19 cellular contexts compared by ENCODE assay signal in genomic region chr5:68875351-68875750, GRCh38.
DNase-seq lines count a peak whose midpoint lies in the region; ATAC-seq and TF ChIP-seq lines count a peak whose summit lies in the region.
"Had no signal": no experiment of that assay in that cellular context is flagged by ENCODE, and none has a peak within 500 bp of the region (broad histone marks: within the 10 kb centered on the region; RNA-seq: fewer than 3 reads in every experiment).

No MANE protein-coding gene starts in this region.

- H3K27me3 Mint-ChIP-seq in activated naive CD8-positive, alpha-beta T cell = no peaks in the 10 kb centered on the region
- H3K27me3 Mint-ChIP-seq in activated naive CD8-positive, alpha-beta T cell treated with anti-CD3 and anti-CD28 coated beads, Interleukin-2, amount 50 U/mL, for 24 hours = no peaks in the 10 kb centered on the region
- H3K27me3 Mint-ChIP-seq: central memory CD8-positive, alpha-beta T cell had no signal

- no peaks in the 10 kb centered on the region for H3K9me3 Mint-ChIP-seq in activated naive CD8-positive, alpha-beta T cell (ENCODE audit: low read depth)
- H3K9me3 Mint-ChIP-seq in activated naive CD8-positive, alpha-beta T cell treated with anti-CD3 and anti-CD28 coated beads, Interleukin-2, amount 50 U/mL, for 24 hours = no peaks in the 10 kb centered on the region
- H3K9me3 Mint-ChIP-seq: central memory CD8-positive, alpha-beta T cell; natural killer cell treated with Interleukin-12 subunit alpha and Interleukin-12 subunit beta and Interleukin-15 and Interleukin-18, amount 100 ng/mL, for 72 hours had no signal

- no peak for ATAC-seq in activated naive CD8-positive, alpha-beta T cell treated with anti-CD3 and anti-CD28 coated beads, Interleukin-2, amount 50 U/mL, for 24 hours
- ATAC-seq in HG03135 (IDR thresholded peaks at IDR 0.05; ENCODE audit: unreplicated experiment) (no peak), HG02970 (IDR thresholded peaks at IDR 0.05; ENCODE audit: low FRiP score, unreplicated experiment) (no peak)
- ATAC-seq: HepG2; left ventricle myocardium superior; natural killer cell treated with Interleukin-12 subunit alpha and Interleukin-12 subunit beta and Interleukin-15 and Interleukin-18, amount 100 ng/mL, for 72 hours had no signal

- no peaks in the 10 kb centered on the region for H3K36me3 Mint-ChIP-seq in activated naive CD8-positive, alpha-beta T cell
- no peaks in the 10 kb centered on the region for H3K36me3 Mint-ChIP-seq in activated naive CD8-positive, alpha-beta T cell treated with anti-CD3 and anti-CD28 coated beads, Interleukin-2, amount 50 U/mL, for 24 hours (ENCODE audit: low read depth)
- H3K36me3 Mint-ChIP-seq: natural killer cell treated with Interleukin-12 subunit alpha and Interleukin-12 subunit beta and Interleukin-15 and Interleukin-18, amount 100 ng/mL, for 72 hours had no signal

- peaks cover 20% of the 10 kb centered on the region for H3K4me1 Mint-ChIP-seq in activated naive CD8-positive, alpha-beta T cell (ENCODE audit: low read depth)
- H3K4me1 Mint-ChIP-seq in activated naive CD8-positive, alpha-beta T cell treated with anti-CD3 and anti-CD28 coated beads, Interleukin-2, amount 50 U/mL, for 24 hours = peaks cover 13% of the 10 kb centered on the region
- H3K4me1 Mint-ChIP-seq: central memory CD8-positive, alpha-beta T cell had no signal

- H3K4me3 ChIP-seq in NB4 (ENCODE audit: low read depth, low read length) = no peak overlapping the region
- H3K4me3 ChIP-seq: smooth muscle cell, stomach, tibial nerve had no signal

- no peak overlapping the region for H3K27ac Mint-ChIP-seq in activated naive CD8-positive, alpha-beta T cell
- H3K27ac Mint-ChIP-seq in activated naive CD8-positive, alpha-beta T cell treated with anti-CD3 and anti-CD28 coated beads, Interleukin-2, amount 50 U/mL, for 24 hours = no peak overlapping the region
- H3K27ac Mint-ChIP-seq: natural killer cell treated with Interleukin-12 subunit alpha and Interleukin-12 subunit beta and Interleukin-15 and Interleukin-18, amount 100 ng/mL, for 72 hours had no signal

- TF ChIP-seq CTCF in NB4 (IDR thresholded peaks at IDR 0.05; ENCODE audit: low read depth, low read length) = no peak

- DNase-seq in activated naive CD8-positive, alpha-beta T cell treated with anti-CD3 and anti-CD28 coated beads, Interleukin-2, amount 50 U/mL, for 24 hours = no peak
- DNase-seq in NB4 (ENCODE audit: low read depth) = peak; percentile 1
- DNase-seq in activated CD4-positive, alpha-beta T cell treated with anti-CD3 and anti-CD28 coated beads for 48 hours = peak; percentile 9
- peak; percentile 59 for DNase-seq in islet precursor cell
- DNase-seq: left ventricle myocardium superior, midbrain, NCI-H1092, NCI-H2029, NCI-H526 treated with DMSO at 0.1 percent for 48 hours, stomach, WERI-Rb-1 had no signal

- no peak for TF ChIP-seq POLR2A in NB4 (IDR thresholded peaks at IDR 0.05; ENCODE audit: extremely low read depth, insufficient read length)

- H3K4me3 Mint-ChIP-seq in activated naive CD8-positive, alpha-beta T cell = peak overlapping the region; percentile 4
- no peak overlapping the region for H3K4me3 Mint-ChIP-seq in activated naive CD8-positive, alpha-beta T cell treated with anti-CD3 and anti-CD28 coated beads, Interleukin-2, amount 50 U/mL, for 24 hours
- H3K4me3 Mint-ChIP-seq: central memory CD8-positive, alpha-beta T cell; natural killer cell treated with Interleukin-12 subunit alpha and Interleukin-12 subunit beta and Interleukin-15 and Interleukin-18, amount 100 ng/mL, for 72 hours had no signal
